In genomic region chr13:39051157-39051556, GRCh38 we compare ENCODE assay signal across 8 cellular contexts. TPM values are rescaled to one million over a fixed set of nuclear protein-coding genes. Genes with fewer than 3 reads are reported as not detected.
A peak's percentile ranks its signal among the peaks of the same experiment; 100 is the strongest.
DNase-seq lines count a peak whose midpoint lies in the region; ATAC-seq, FAIRE-seq and TF ChIP-seq lines count a peak whose summit lies in the region.

No MANE protein-coding gene starts in this region.

- no peak for ATAC-seq in stimulated activated naive CD8-positive, alpha-beta T cell treated with anti-CD3 and anti-CD28 coated beads, Interleukin-15, amount 100 ng/mL, for 72 hours
- ATAC-seq in HG03196 (IDR thresholded peaks at IDR 0.05; ENCODE audit: unreplicated experiment) (no peak), HG02870 (IDR thresholded peaks at IDR 0.05; ENCODE audit: unreplicated experiment) (no peak)

- CTCF ChIA-PET in A673 (lab: Charles Lee) = interaction anchor here (0.5 to 1.8 kb wide), 9 partner anchors 14 to 1632 kb away, joined by 3 to 26 read pairs (median 4); no protein-coding TSS in a partner anchor

- H3K36me3 Mint-ChIP-seq in osteocyte (ENCODE audit: unreplicated experiment) = peaks cover 15% of the 10 kb centered on the region

- no peak overlapping the region for H3K27ac ChIP-seq in A673 (ENCODE audit: low read depth, low read length, poor library complexity, severe bottlenecking)

- no peak overlapping the region for H3K4me3 Mint-ChIP-seq in osteocyte (ENCODE audit: unreplicated experiment)
- H3K4me3 Mint-ChIP-seq in stimulated activated naive CD8-positive, alpha-beta T cell treated with anti-CD3 and anti-CD28 coated beads, Interleukin-15, amount 100 ng/mL, for 72 hours = no peak overlapping the region

- peaks cover 2% of the 10 kb centered on the region for H3K4me1 Mint-ChIP-seq in osteocyte (ENCODE audit: unreplicated experiment)
- peaks cover 6% of the 10 kb centered on the region for H3K4me1 Mint-ChIP-seq in stimulated activated naive CD8-positive, alpha-beta T cell treated with anti-CD3 and anti-CD28 coated beads, Interleukin-15, amount 100 ng/mL, for 72 hours

- H3K9me3 Mint-ChIP-seq in osteocyte (ENCODE audit: unreplicated experiment) = no peaks in the 10 kb centered on the region
- H3K9me3 Mint-ChIP-seq in stimulated activated naive CD8-positive, alpha-beta T cell treated with anti-CD3 and anti-CD28 coated beads, Interleukin-15, amount 100 ng/mL, for 72 hours = no peaks in the 10 kb centered on the region

- peaks cover 33% of the 10 kb centered on the region for H3K4me1 ChIP-seq in A673 (ENCODE audit: insufficient read depth, low read length, poor library complexity, severe bottlenecking)

- no peak for TF ChIP-seq POLR2A in GM12892 (IDR thresholded peaks at IDR 0.05; ENCODE audit: low read depth, low read length)

- no peaks in the 10 kb centered on the region for H3K27me3 ChIP-seq in A673 (replicated peaks; ENCODE audit: insufficient read depth, low read depth, low read length, poor library complexity)

- no peaks in the 10 kb centered on the region for H3K36me3 ChIP-seq in A673 (ENCODE audit: insufficient read depth, low read length, poor library complexity, severe bottlenecking)

- FAIRE-seq in GM12892 (lab: Jason Lieb, UNC) (peak; percentile 85), colon (lab: Jason Lieb, UNC) (peak; percentile 61)

- no peaks in the 10 kb centered on the region for H3K9me3 ChIP-seq in A673 (ENCODE audit: low read depth, low read length, poor library complexity, severe bottlenecking)

- no peak overlapping the region for H3K4me3 ChIP-seq in A673 (ENCODE audit: low read depth, low read length, poor library complexity, severe bottlenecking)

- H3K27ac Mint-ChIP-seq in osteocyte (ENCODE audit: unreplicated experiment) = no peak overlapping the region
- H3K27ac Mint-ChIP-seq in stimulated activated naive CD8-positive, alpha-beta T cell treated with anti-CD3 and anti-CD28 coated beads, Interleukin-15, amount 100 ng/mL, for 72 hours = no peak overlapping the region

- DNase-seq in A673 (ENCODE audit: low spot score) (peak; percentile 80), GM12892 (ENCODE audit: insufficient read length) (no peak), NCI-H2196 treated with DMSO at 0.1 percent for 48 hours (lab: John Stamatoyannopoulos, UW; ENCODE audit: unreplicated experiment) (peak; percentile 15), osteocyte (ENCODE audit: extremely low spot score, unreplicated experiment) (no peak)
- no peak for DNase-seq in stimulated activated naive CD8-positive, alpha-beta T cell treated with anti-CD3 and anti-CD28 coated beads, Interleukin-15, amount 100 ng/mL, for 72 hours

- H3K27me3 Mint-ChIP-seq in osteocyte (ENCODE audit: unreplicated experiment) = no peaks in the 10 kb centered on the region
- no peaks in the 10 kb centered on the region for H3K27me3 Mint-ChIP-seq in stimulated activated naive CD8-positive, alpha-beta T cell treated with anti-CD3 and anti-CD28 coated beads, Interleukin-15, amount 100 ng/mL, for 72 hours

- POLR2A ChIA-PET in A673 (lab: Charles Lee; ENCODE audit: low non-redundant PET) = no interaction called here

- BruUV-seq in A673 (replicated peaks; lab: Mats Ljungman, UMichigan) = no TSS peak

- intact Hi-C loops in A673 (cut with micrococcal nuclease; ENCODE audit: unreplicated experiment) = loop anchor here (1.0 to 10.0 kb wide), 5 partner anchors 211 to 714 kb away; no protein-coding TSS in a partner anchor

- TF ChIP-seq CTCF in A673 (conservative IDR thresholded peaks at IDR 0.05; ENCODE audit: low read depth, low read length) (peak; percentile 66), osteocyte (IDR thresholded peaks at IDR 0.05) (peak; percentile 62)

RNA-seq across cellular contexts. Expression of gene NHLRC3, which starts 12.9 kb away (rescaled TPM):
- total RNA-seq in A673 (2021) = 12.3 and 17.4 TPM in 2 replicates
- polyA plus RNA-seq in GM12892 (2012; ENCODE audit: missing spikeins) = 15.2 TPM
- 23.5 and 24.0 TPM in 2 replicates for total RNA-seq in osteocyte

RNA-seq across cellular contexts. Expression of gene PROSER1, which starts 13.3 kb away (rescaled TPM):
- 58.5 and 58.7 TPM in 2 replicates for total RNA-seq in A673 (2021)
- 25.0 TPM for polyA plus RNA-seq in GM12892 (2012; ENCODE audit: missing spikeins)
- total RNA-seq in osteocyte = 30.7 and 31.7 TPM in 2 replicates

Comparison
In these comparisons a context has a peak if more than half of its experiments do, and no peak if none do; other contexts are left out.
1. DNase-seq: peak in A673 (single experiment) and NCI-H2196 treated with DMSO at 0.1 percent for 48 hours (single experiment); none in GM12892 (single experiment), osteocyte (single experiment) and stimulated activated naive CD8-positive, alpha-beta T cell treated with anti-CD3 and anti-CD28 coated beads, Interleukin-15, amount 100 ng/mL, for 72 hours (0 of 2).